In genomic region chr2:149585317-149585885, GRCh38 we compare ENCODE assay signal across 9 cellular contexts. TPM values are rescaled to one million over a fixed set of nuclear protein-coding genes. Genes with fewer than 3 reads are reported as not detected.
DNase-seq lines count a peak whose midpoint lies in the region; ATAC-seq and TF ChIP-seq lines count a peak whose summit lies in the region.
"Had no signal": no experiment of that assay in that cellular context is flagged by ENCODE, and none has a peak within 500 bp of the region (broad histone marks: within the 10 kb centered on the region; RNA-seq: fewer than 3 reads in every experiment).

No MANE protein-coding gene starts in this region.

- no peak overlapping the region for H4K91ac ChIP-seq in H9 (ENCODE audit: insufficient read length, low read depth, low read length)

- H3K23me2 ChIP-seq in H9 (ENCODE audit: insufficient read length, low read depth, low read length, poor library complexity, severe bottlenecking): peaks cover 4% of the 10 kb centered on the region

- H3K9me3 ChIP-seq in H9 (ENCODE audit: control insufficient read depth, low read depth, low read length) (no peaks in the 10 kb centered on the region), liver (ENCODE audit: control insufficient read depth in 4 of 4, low read length in 3 of 4) (no peaks in the 10 kb centered on the region), thyroid gland (no peaks in the 10 kb centered on the region)
- H3K9me3 ChIP-seq: SJSA1 had no signal

- no peak overlapping the region for H2BK5ac ChIP-seq in H9 (ENCODE audit: insufficient read length, low read length)

- H2AK5ac ChIP-seq in H9 (ENCODE audit: insufficient read length, low read length): no peak overlapping the region

- no peaks in the 10 kb centered on the region; a peak in 1 of 5 replicates for H3K9me3 Mint-ChIP-seq in H9

- H2BK20ac ChIP-seq in H9 (ENCODE audit: low read depth, low read length, poor library complexity, severe bottlenecking): no peak overlapping the region

- TF ChIP-seq CTCF in H9 (conservative IDR thresholded peaks at IDR 0.05) (no peak), astrocyte of the spinal cord (IDR thresholded peaks at IDR 0.05; ENCODE audit: low read depth, low read length) (no peak), liver (IDR thresholded peaks at IDR 0.05; ENCODE audit: low read depth, low read length, missing input control) (no peak), thyroid gland (IDR thresholded peaks at IDR 0.05) (no peak)

- H3K4ac ChIP-seq in H9 (ENCODE audit: low read depth, low read length): no peak overlapping the region

- H3K14ac ChIP-seq in H9 (ENCODE audit: insufficient read depth, low read length): no peak overlapping the region

- no peaks in the 10 kb centered on the region for H4K20me1 ChIP-seq in H9 (ENCODE audit: control insufficient read depth, insufficient read depth, insufficient read length)

- no peak overlapping the region for H2BK15ac ChIP-seq in H9 (ENCODE audit: low read depth, low read length)

- no peak overlapping the region for H3K56ac ChIP-seq in H9 (ENCODE audit: insufficient read length, low read depth, low read length)

- no peak overlapping the region for H3K9ac ChIP-seq in H9 (ENCODE audit: extremely low read depth, insufficient read length, low read length)
- no peak overlapping the region for H3K9ac ChIP-seq in liver (ENCODE audit: low read depth in 1 of 2, low read length in 2 of 2)

- peak overlapping the region; percentile 91 to 93; a peak in 4 of 5 replicates for H3K4me3 Mint-ChIP-seq in H9

- intact Hi-C loops in thyroid gland (cut with DNase I): no loop called here

- no peak overlapping the region for H3K23ac ChIP-seq in H9 (ENCODE audit: insufficient read length, low read depth, low read length)

- DNase-seq in H9 (no peak), astrocyte of the spinal cord (ENCODE audit: low read depth, low spot score) (no peak), thyroid gland (no peak), NCI-H446 (lab: John Stamatoyannopoulos, UW) (no peak)

- H4K5ac ChIP-seq in H9 (ENCODE audit: insufficient read length, low read depth, low read length): no peak overlapping the region

- no peak overlapping the region for H2BK120ac ChIP-seq in H9 (ENCODE audit: low read depth, low read length, poor library complexity, severe bottlenecking)

- peaks cover 19 to 20% of the 10 kb centered on the region in 2 experiments for H3K4me1 Mint-ChIP-seq in H9

- peak overlapping the region; percentile 56 for H3K4me2 ChIP-seq in H9 (ENCODE audit: insufficient read depth, insufficient read length, low read length)

- no peak for ATAC-seq in GM21367 (IDR thresholded peaks at IDR 0.05; ENCODE audit: unreplicated experiment)
- no peak for ATAC-seq in activated CD4-positive, CD25-positive, alpha-beta regulatory T cell treated with anti-CD3 and anti-CD28 coated beads, Interleukin-2, amount 50 U/mL, for 24 hours

- no peak overlapping the region for H3K27ac ChIP-seq in ACC112 (ENCODE audit: low read depth, low read length)
- H3K27ac ChIP-seq in H9 (ENCODE audit: insufficient read length, low read depth, low read length): no peak overlapping the region
- H3K27ac ChIP-seq in liver (ENCODE audit: low read depth in 1 of 2, low read length in 2 of 2): peak overlapping the region in 1 of 2 donors; percentile 25
- H3K27ac ChIP-seq in thyroid gland: no peak overlapping the region
- H3K27ac ChIP-seq: SJSA1 had no signal

- no peaks in the 10 kb centered on the region for H3K79me1 ChIP-seq in H9 (ENCODE audit: insufficient read depth, low read depth, low read length, poor library complexity, severe bottlenecking)

- no peak overlapping the region for H2BK12ac ChIP-seq in H9 (ENCODE audit: insufficient read length, low read depth, low read length)

- TF ChIP-seq RAD21 in liver (IDR thresholded peaks at IDR 0.05): no peak

- in situ Hi-C loops in astrocyte of the spinal cord (cut with HindIII; ENCODE audit: low sequenced_read_pairs): no loop called here

- no peak overlapping the region for H2AFZ ChIP-seq in ACC112 (ENCODE audit: low read length, unreplicated experiment)
- no peak overlapping the region for H2AFZ ChIP-seq in H9 (ENCODE audit: low read length)

- no peak overlapping the region for H4K8ac ChIP-seq in H9 (replicated peaks; ENCODE audit: insufficient read length, low read depth, low read length)

- H3K27me3 ChIP-seq in ACC112 (ENCODE audit: insufficient read depth, low read length): no peaks in the 10 kb centered on the region
- H3K27me3 ChIP-seq in H9 (ENCODE audit: insufficient read depth, low read length): no peaks in the 10 kb centered on the region
- H3K27me3 ChIP-seq in liver (ENCODE audit: control insufficient read depth in 4 of 4, insufficient read depth in 4 of 4, low read length in 3 of 4): no peaks in the 10 kb centered on the region
- no peaks in the 10 kb centered on the region for H3K27me3 ChIP-seq in thyroid gland
- H3K27me3 ChIP-seq: SJSA1 had no signal

- H3K27ac Mint-ChIP-seq in H9: no peak overlapping the region

- 100% methylated on average over 1 of the region's 2 CpGs for WGBS in H9 (ENCODE audit: extremely low coverage, insufficient read length, low lambda C conversion rate)
- WGBS in liver: 54% methylated on average over 2 of the region's 2 CpGs
- WGBS in thyroid gland, 2 donors: 91 to 97% methylated on average over 2 of the region's 2 CpGs

- no peak for TF ChIP-seq POLR2A in thyroid gland (IDR thresholded peaks at IDR 0.05)

- H3K4me1 ChIP-seq in ACC112 (ENCODE audit: control insufficient read depth, insufficient read depth, low read length, unreplicated experiment) (peaks cover 42% of the 10 kb centered on the region), H9 (ENCODE audit: insufficient read depth, low read length) (no peaks in the 10 kb centered on the region), liver (ENCODE audit: control insufficient read depth in 4 of 4, insufficient read depth in 4 of 4, low read length in 3 of 4) (peaks cover 7 to 54% (median 26%) of the 10 kb centered on the region in 4 donors), thyroid gland (peaks cover 9 to 11% of the 10 kb centered on the region in 2 donors)

- peaks cover 10 to 57% (median 38%) of the 10 kb centered on the region in 3 experiments; a peak in 6 of 7 replicates for H3K36me3 Mint-ChIP-seq in H9 (ENCODE audit: insufficient read depth in 1 of 3, low read depth in 3 of 3)

- H3T11ph ChIP-seq in H9 (ENCODE audit: low read length): no peak overlapping the region

- peak overlapping the region; percentile 85 for H3K4me3 ChIP-seq in ACC112 (ENCODE audit: low read depth, low read length)
- peak overlapping the region; percentile 6 for H3K4me3 ChIP-seq in astrocyte of the spinal cord (ENCODE audit: low read depth, low read length)
- H3K4me3 ChIP-seq in liver (ENCODE audit: low read depth in 1 of 3, low read length in 3 of 3): peak overlapping the region in 2 of 3 donors; percentile 26 to 92
- no peak overlapping the region for H3K4me3 ChIP-seq in thyroid gland (replicated peaks in 1 of 3)

- H3K36me3 ChIP-seq in ACC112 (ENCODE audit: insufficient read depth, low read length) (peaks cover 39% of the 10 kb centered on the region), liver (ENCODE audit: control insufficient read depth in 4 of 4, insufficient read depth in 3 of 4, low read depth in 1 of 4, low read length in 3 of 4) (peaks cover 2 to 18% (median 9%) of the 10 kb centered on the region in 4 donors), thyroid gland (peaks cover 0 to 15% of the 10 kb centered on the region in 2 donors)

- H3K79me2 ChIP-seq in ACC112 (ENCODE audit: control insufficient read depth, insufficient read depth, low read length, unreplicated experiment) (peaks cover 60% of the 10 kb centered on the region), H9 (ENCODE audit: insufficient read depth, low read length) (peaks cover 9% of the 10 kb centered on the region; the same call in 1 of the 2 replicates)

- H3K18ac ChIP-seq in H9 (ENCODE audit: insufficient read length, low read depth, low read length): no peak overlapping the region

- no peaks in the 10 kb centered on the region for H3K27me3 Mint-ChIP-seq in H9 (ENCODE audit: low read depth)

TF ChIP-seq in liver, 16 proteins besides CTCF, POLR2A, EP300 and RAD21:
- TF ChIP-seq YY1 (IDR thresholded peaks at IDR 0.05) (peak; percentile 65), GABPA (IDR thresholded peaks at IDR 0.05 in 1 of 2, conservative IDR thresholded peaks at IDR 0.05 in 1 of 2) (no peak), SP1 (IDR thresholded peaks at IDR 0.05) (peak; percentile 22), ZBTB33 (IDR thresholded peaks at IDR 0.05) (peak; percentile 24), FOXA2 (IDR thresholded peaks at IDR 0.05) (peak; percentile 80), JUND (IDR thresholded peaks at IDR 0.05) (peak in 1 of 2 donors; percentile 12), HNF4G (IDR thresholded peaks at IDR 0.05) (no peak), RXRA (IDR thresholded peaks at IDR 0.05) (peak in 1 of 2 donors; percentile 36), NR2F2 (IDR thresholded peaks at IDR 0.05) (no peak), HNF4A (conservative IDR thresholded peaks at IDR 0.05) (peak; percentile 56 to 59)

RNA-seq across cellular contexts. Expression of gene MMADHC, which starts 2.2 kb away (rescaled TPM):
- 149 TPM in 2 replicates for total RNA-seq in H9 (2021)
- 10 to 100 TPM; 79.7 to 97.5 TPM for total RNA-seq in liver
- polyA plus RNA-seq in liver: 10 to 100 TPM; 67.8 to 96.3 TPM
- 10 to 100 TPM; 77.0 to 92.6 (median 81.8) TPM for total RNA-seq in thyroid gland

Comparison
In these comparisons a context has a peak if more than half of its experiments do, and no peak if none do; other contexts are left out.
1. H3K4me3 ChIP-seq: peak in ACC112 (single experiment), astrocyte of the spinal cord (single experiment) and liver (2 of 3); none in thyroid gland (0 of 3).